ENCODE assay signal across 1 cellular context in the genomic region with DNA sequence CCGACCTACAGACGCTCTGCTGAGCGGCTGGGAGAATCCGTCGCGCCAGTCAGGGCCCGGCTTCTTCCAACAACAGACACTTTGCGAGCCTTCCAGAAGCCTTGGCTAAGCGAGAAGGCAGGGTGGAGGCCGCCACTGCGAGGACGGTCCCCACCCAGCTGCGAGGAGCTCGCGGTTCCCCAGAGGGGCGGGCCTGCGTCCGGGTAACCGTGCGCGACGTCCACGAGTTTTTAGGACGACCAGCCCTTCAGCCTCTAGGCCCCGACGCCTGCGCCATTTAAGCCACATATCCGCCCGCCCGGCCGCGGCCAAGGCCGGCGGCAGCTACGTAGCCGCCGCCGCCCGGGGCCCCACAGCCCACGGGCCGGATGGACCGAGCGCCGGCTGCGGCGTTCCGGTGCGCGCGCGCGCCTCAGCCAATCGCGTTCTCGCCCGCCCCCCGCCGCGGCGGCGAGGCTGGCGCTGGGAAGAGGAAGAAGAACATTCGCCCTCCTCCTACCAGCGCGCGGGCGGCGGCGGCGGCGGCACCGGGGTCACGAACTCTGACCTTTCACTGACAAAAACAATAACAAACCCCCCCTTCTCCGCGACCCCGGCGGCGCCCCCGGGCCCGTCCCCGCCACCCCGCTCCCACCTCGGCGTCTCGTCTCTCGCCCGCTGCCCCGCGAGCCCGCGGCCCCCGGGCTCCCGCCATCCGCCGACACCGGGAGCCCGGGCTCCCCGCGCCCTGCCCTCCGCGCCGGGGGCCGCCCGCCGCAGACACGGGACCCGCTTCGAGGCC.
TF ChIP-seq lines count a peak whose summit lies in the region.

A gene (plus strand): TSS at position 479 of the 781 bp plus-strand sequence. CDS start 56,332 bp downstream, outside the sequence.

TF ChIP-seq in HepG2, 621 proteins besides CTCF, POLR2A, EP300 and RAD21 (continued from another document and continues in another):
- TF ChIP-seq, protein P1, sequence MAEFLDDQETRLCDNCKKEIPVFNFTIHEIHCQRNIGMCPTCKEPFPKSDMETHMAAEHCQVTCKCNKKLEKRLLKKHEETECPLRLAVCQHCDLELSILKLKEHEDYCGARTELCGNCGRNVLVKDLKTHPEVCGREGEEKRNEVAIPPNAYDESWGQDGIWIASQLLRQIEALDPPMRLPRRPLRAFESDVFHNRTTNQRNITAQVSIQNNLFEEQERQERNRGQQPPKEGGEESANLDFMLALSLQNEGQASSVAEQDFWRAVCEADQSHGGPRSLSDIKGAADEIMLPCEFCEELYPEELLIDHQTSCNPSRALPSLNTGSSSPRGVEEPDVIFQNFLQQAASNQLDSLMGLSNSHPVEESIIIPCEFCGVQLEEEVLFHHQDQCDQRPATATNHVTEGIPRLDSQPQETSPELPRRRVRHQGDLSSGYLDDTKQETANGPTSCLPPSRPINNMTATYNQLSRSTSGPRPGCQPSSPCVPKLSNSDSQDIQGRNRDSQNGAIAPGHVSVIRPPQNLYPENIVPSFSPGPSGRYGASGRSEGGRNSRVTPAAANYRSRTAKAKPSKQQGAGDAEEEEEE (CRISPR knock-in tag; IDR thresholded peaks at IDR 0.05; ENCODE audit: borderline replicate concordance) = no peak
- peak; percentile 90 for TF ChIP-seq ZFX (CRISPR knock-in tag; IDR thresholded peaks at IDR 0.05; ENCODE audit: low read depth)
- TF ChIP-seq ZNF543 (CRISPR knock-in tag; IDR thresholded peaks at IDR 0.05) = 0 out of 2 replicates have a peak, but pooled peaks have one; percentile 44
- TF ChIP-seq ZNF33A (CRISPR knock-in tag; IDR thresholded peaks at IDR 0.05; ENCODE audit: borderline replicate concordance) = no peak
- no peak; the same call in 1 of the 2 replicates for TF ChIP-seq ZBTB7B (CRISPR knock-in tag; IDR thresholded peaks at IDR 0.05)
- TF ChIP-seq, protein P2, sequence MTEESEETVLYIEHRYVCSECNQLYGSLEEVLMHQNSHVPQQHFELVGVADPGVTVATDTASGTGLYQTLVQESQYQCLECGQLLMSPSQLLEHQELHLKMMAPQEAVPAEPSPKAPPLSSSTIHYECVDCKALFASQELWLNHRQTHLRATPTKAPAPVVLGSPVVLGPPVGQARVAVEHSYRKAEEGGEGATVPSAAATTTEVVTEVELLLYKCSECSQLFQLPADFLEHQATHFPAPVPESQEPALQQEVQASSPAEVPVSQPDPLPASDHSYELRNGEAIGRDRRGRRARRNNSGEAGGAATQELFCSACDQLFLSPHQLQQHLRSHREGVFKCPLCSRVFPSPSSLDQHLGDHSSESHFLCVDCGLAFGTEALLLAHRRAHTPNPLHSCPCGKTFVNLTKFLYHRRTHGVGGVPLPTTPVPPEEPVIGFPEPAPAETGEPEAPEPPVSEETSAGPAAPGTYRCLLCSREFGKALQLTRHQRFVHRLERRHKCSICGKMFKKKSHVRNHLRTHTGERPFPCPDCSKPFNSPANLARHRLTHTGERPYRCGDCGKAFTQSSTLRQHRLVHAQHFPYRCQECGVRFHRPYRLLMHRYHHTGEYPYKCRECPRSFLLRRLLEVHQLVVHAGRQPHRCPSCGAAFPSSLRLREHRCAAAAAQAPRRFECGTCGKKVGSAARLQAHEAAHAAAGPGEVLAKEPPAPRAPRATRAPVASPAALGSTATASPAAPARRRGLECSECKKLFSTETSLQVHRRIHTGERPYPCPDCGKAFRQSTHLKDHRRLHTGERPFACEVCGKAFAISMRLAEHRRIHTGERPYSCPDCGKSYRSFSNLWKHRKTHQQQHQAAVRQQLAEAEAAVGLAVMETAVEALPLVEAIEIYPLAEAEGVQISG (CRISPR knock-in tag; IDR thresholded peaks at IDR 0.05) = peak; percentile 59; the same call in 1 of the 2 replicates
- TF ChIP-seq, protein P3, sequence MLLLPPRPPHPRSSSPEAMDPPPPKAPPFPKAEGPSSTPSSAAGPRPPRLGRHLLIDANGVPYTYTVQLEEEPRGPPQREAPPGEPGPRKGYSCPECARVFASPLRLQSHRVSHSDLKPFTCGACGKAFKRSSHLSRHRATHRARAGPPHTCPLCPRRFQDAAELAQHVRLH (CRISPR knock-in tag; IDR thresholded peaks at IDR 0.05; ENCODE audit: borderline replicate concordance, low read depth) = no peak
- TF ChIP-seq, protein P4, sequence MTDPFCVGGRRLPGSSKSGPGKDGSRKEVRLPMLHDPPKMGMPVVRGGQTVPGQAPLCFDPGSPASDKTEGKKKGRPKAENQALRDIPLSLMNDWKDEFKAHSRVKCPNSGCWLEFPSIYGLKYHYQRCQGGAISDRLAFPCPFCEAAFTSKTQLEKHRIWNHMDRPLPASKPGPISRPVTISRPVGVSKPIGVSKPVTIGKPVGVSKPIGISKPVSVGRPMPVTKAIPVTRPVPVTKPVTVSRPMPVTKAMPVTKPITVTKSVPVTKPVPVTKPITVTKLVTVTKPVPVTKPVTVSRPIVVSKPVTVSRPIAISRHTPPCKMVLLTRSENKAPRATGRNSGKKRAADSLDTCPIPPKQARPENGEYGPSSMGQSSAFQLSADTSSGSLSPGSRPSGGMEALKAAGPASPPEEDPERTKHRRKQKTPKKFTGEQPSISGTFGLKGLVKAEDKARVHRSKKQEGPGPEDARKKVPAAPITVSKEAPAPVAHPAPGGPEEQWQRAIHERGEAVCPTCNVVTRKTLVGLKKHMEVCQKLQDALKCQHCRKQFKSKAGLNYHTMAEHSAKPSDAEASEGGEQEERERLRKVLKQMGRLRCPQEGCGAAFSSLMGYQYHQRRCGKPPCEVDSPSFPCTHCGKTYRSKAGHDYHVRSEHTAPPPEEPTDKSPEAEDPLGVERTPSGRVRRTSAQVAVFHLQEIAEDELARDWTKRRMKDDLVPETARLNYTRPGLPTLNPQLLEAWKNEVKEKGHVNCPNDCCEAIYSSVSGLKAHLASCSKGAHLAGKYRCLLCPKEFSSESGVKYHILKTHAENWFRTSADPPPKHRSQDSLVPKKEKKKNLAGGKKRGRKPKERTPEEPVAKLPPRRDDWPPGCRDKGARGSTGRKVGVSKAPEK (CRISPR knock-in tag; IDR thresholded peaks at IDR 0.05; ENCODE audit: borderline replicate concordance) = no peak
- no peak for TF ChIP-seq SMC3 (IDR thresholded peaks at IDR 0.05; ENCODE audit: low read length)
- TF ChIP-seq, protein P5, sequence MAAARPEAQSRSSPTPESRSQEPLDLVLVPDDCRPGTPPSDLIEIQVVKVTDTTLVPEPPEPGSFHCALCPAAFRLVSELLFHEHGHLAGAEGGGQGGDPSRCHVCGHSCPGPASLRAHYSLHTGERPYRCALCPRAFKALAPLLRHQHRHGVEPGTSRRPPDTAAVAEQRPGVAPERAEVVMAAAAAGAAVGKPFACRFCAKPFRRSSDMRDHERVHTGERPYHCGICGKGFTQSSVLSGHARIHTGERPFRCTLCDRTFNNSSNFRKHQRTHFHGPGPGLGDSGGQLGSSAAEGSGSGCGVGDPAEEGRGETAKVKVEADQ (CRISPR knock-in tag; IDR thresholded peaks at IDR 0.05; ENCODE audit: borderline replicate concordance) = no peak
- TF ChIP-seq, protein P6, sequence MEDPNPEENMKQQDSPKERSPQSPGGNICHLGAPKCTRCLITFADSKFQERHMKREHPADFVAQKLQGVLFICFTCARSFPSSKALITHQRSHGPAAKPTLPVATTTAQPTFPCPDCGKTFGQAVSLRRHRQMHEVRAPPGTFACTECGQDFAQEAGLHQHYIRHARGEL (CRISPR knock-in tag; IDR thresholded peaks at IDR 0.05) = no peak
- no peak for TF ChIP-seq RORA (CRISPR knock-in tag; IDR thresholded peaks at IDR 0.05)
- TF ChIP-seq, protein P7, sequence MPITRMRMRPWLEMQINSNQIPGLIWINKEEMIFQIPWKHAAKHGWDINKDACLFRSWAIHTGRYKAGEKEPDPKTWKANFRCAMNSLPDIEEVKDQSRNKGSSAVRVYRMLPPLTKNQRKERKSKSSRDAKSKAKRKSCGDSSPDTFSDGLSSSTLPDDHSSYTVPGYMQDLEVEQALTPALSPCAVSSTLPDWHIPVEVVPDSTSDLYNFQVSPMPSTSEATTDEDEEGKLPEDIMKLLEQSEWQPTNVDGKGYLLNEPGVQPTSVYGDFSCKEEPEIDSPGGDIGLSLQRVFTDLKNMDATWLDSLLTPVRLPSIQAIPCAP (CRISPR knock-in tag; IDR thresholded peaks at IDR 0.05; ENCODE audit: low read depth) = no peak
- no peak for TF ChIP-seq ZFP36L2 (CRISPR knock-in tag; IDR thresholded peaks at IDR 0.05)
- TF ChIP-seq RBM39 (IDR thresholded peaks at IDR 0.05; ENCODE audit: low read depth, low read length, poor library complexity, severe bottlenecking) = no peak
- TF ChIP-seq HOXA3 (CRISPR knock-in tag; IDR thresholded peaks at IDR 0.05) = peak; percentile 62; the same call in 1 of the 2 replicates
- TF ChIP-seq NR2F6 (IDR thresholded peaks at IDR 0.05) = peak; percentile 63
- peak; percentile 87 for TF ChIP-seq NR2F6 (CRISPR knock-in tag; IDR thresholded peaks at IDR 0.05)
- TF ChIP-seq AHR (CRISPR knock-in tag; IDR thresholded peaks at IDR 0.05) = peak; percentile 27; the same call in 1 of the 2 replicates
- TF ChIP-seq ZFP36L1 (CRISPR knock-in tag; IDR thresholded peaks at IDR 0.05) = no peak
- no peak for TF ChIP-seq ZNF30 (CRISPR knock-in tag; IDR thresholded peaks at IDR 0.05)
- no peak for TF ChIP-seq SAFB2 (CRISPR knock-in tag; IDR thresholded peaks at IDR 0.05; ENCODE audit: borderline replicate concordance, low read depth)
- TF ChIP-seq, protein P8, sequence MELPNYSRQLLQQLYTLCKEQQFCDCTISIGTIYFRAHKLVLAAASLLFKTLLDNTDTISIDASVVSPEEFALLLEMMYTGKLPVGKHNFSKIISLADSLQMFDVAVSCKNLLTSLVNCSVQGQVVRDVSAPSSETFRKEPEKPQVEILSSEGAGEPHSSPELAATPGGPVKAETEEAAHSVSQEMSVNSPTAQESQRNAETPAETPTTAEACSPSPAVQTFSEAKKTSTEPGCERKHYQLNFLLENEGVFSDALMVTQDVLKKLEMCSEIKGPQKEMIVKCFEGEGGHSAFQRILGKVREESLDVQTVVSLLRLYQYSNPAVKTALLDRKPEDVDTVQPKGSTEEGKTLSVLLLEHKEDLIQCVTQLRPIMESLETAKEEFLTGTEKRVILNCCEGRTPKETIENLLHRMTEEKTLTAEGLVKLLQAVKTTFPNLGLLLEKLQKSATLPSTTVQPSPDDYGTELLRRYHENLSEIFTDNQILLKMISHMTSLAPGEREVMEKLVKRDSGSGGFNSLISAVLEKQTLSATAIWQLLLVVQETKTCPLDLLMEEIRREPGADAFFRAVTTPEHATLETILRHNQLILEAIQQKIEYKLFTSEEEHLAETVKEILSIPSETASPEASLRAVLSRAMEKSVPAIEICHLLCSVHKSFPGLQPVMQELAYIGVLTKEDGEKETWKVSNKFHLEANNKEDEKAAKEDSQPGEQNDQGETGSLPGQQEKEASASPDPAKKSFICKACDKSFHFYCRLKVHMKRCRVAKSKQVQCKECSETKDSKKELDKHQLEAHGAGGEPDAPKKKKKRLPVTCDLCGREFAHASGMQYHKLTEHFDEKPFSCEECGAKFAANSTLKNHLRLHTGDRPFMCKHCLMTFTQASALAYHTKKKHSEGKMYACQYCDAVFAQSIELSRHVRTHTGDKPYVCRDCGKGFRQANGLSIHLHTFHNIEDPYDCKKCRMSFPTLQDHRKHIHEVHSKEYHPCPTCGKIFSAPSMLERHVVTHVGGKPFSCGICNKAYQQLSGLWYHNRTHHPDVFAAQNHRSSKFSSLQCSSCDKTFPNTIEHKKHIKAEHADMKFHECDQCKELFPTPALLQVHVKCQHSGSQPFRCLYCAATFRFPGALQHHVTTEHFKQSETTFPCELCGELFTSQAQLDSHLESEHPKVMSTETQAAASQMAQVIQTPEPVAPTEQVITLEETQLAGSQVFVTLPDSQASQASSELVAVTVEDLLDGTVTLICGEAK (IDR thresholded peaks at IDR 0.05) = no peak
- TF ChIP-seq, protein P8 (CRISPR knock-in tag; IDR thresholded peaks at IDR 0.05) = peak; percentile 31; the same call in 1 of the 2 replicates
- TF ChIP-seq HNRNPL (IDR thresholded peaks at IDR 0.05; ENCODE audit: low read depth, low read length) = no peak
- TF ChIP-seq, protein P9, sequence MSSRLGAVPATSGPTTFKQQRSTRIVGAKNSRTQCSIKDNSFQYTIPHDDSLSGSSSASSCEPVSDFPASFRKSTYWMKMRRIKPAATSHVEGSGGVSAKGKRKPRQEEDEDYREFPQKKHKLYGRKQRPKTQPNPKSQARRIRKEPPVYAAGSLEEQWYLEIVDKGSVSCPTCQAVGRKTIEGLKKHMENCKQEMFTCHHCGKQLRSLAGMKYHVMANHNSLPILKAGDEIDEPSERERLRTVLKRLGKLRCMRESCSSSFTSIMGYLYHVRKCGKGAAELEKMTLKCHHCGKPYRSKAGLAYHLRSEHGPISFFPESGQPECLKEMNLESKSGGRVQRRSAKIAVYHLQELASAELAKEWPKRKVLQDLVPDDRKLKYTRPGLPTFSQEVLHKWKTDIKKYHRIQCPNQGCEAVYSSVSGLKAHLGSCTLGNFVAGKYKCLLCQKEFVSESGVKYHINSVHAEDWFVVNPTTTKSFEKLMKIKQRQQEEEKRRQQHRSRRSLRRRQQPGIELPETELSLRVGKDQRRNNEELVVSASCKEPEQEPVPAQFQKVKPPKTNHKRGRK (CRISPR knock-in tag; IDR thresholded peaks at IDR 0.05) = no peak
- TF ChIP-seq RNF2 (conservative IDR thresholded peaks at IDR 0.05; ENCODE audit: low read depth) = no peak
